Comparison of ENCODE assay signal across 16 cellular contexts in genomic region chr2:7736646-7737305, GRCh38.
DNase-seq lines count a peak whose midpoint lies in the region; ATAC-seq and TF ChIP-seq lines count a peak whose summit lies in the region.
"Had no signal": no experiment of that assay in that cellular context is flagged by ENCODE, and none has a peak within 500 bp of the region (broad histone marks: within the 10 kb centered on the region; RNA-seq: fewer than 3 reads in every experiment).

No MANE protein-coding gene starts in this region.

- intact Hi-C loops in psoas muscle (cut with DNase I), result no loop called here

- no peaks in the 10 kb centered on the region for H3K4me1 ChIP-seq in psoas muscle

- 38 to 81% (median 61%) methylated on average over 6 of the region's 6 CpGs for WGBS in psoas muscle, 3 donors

- no peaks in the 10 kb centered on the region for H3K36me3 ChIP-seq in psoas muscle (ENCODE audit: insufficient read depth in 1 of 2, low read depth in 1 of 2)

- DNase-seq in A172 (ENCODE audit: low spot score) (peak; percentile 42), Caki2 (ENCODE audit: low read depth) (peak; percentile 96), NCI-H69 (lab: John Stamatoyannopoulos, UW) (peak; percentile 6), fibroblast of gingiva (ENCODE audit: low read depth) (peak; percentile 48), psoas muscle (no peak), dedifferentiated amniotic fluid mesenchymal stem cell (ENCODE audit: extremely low spot score) (no peak), DMS153 (lab: John Stamatoyannopoulos, UW) (no peak)
- DNase-seq: activated naive CD4-positive, alpha-beta T cell treated with Interleukin-2 at 50 U/mL for 16 hours; central memory CD4-positive, alpha-beta T cell; GF-D8; glutamatergic neuron; NCI-H2171; posterior cingulate gyrus had no signal

- H3K4me3 ChIP-seq in psoas muscle, result no peak overlapping the region

- H3K9me3 ChIP-seq in psoas muscle, result no peaks in the 10 kb centered on the region

- TF ChIP-seq CTCF in psoas muscle (IDR thresholded peaks at IDR 0.05), result no peak

- ATAC-seq in psoas muscle (no peak), HG03354 (IDR thresholded peaks at IDR 0.05; ENCODE audit: poor library complexity, severe bottlenecking, unreplicated experiment) (no peak)

- in situ Hi-C loops in Caki2 (cut with HindIII; ENCODE audit: low pct_unique_long_range_greater_than_20kb, low sequenced_read_pairs), result no loop called here

- no peaks in the 10 kb centered on the region for H3K27me3 ChIP-seq in psoas muscle (ENCODE audit: insufficient read depth in 3 of 3, low read length in 2 of 3)

- H3K27ac ChIP-seq in psoas muscle, result no peak overlapping the region
- H3K27ac ChIP-seq: C4-2B, VCaP had no signal

Comparison
In these comparisons a context has a peak if more than half of its experiments do, and no peak if none do; other contexts are left out.
1. DNase-seq: peak in A172 (single experiment), Caki2 (single experiment), NCI-H69 (single experiment) and fibroblast of gingiva (single experiment); none in psoas muscle (0 of 2), dedifferentiated amniotic fluid mesenchymal stem cell (single experiment) and DMS153 (single experiment).